ENCODE assay signal across 7 cellular contexts in the genomic region with DNA sequence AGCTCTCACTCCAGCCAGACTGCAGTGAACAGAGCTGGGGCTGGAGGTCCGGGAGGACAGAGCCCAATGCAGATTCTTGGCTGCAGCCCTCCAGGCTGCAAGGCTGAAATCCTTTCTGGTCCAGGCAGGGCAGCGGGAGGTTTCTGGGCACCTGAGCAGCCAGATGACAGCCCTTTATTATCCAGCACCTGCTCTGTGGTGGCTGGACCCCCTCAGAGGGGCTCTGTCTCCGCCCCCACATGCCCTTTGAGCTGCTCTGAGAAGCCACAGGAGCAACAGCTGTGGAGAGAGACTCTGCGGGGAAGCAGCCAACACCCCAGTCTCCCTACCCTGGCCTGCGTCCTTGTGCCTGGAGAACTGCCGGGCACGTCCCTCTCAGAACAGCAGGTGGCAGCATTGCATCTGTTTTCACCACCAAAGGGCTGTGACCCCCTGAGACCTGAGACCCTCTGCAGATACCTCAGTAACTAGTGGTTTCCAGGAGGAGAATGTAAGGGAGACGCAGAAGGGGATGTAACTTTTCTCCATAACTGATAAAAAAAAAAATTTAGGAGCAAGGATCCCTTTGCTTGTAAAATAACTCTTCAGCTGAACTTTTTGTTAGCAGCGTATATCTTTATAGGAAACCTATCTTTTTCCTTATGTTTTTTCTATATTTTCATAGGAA. TPM values are rescaled to one million over a fixed set of nuclear protein-coding genes. Genes with fewer than 3 reads are reported as not detected.
DNase-seq lines count a peak whose midpoint lies in the region; ATAC-seq, FAIRE-seq and TF ChIP-seq lines count a peak whose summit lies in the region.

No MANE protein-coding gene starts in this region.

- H3K27ac ChIP-seq in VCaP (no peak overlapping the region), breast epithelium (no peak overlapping the region), kidney (ENCODE audit: low read depth in 2 of 2, low read length in 2 of 2) (no peak overlapping the region)

- intact Hi-C loops in breast epithelium (cut with DNase I; ENCODE audit: low total_unique reads), result loop anchor here (5.0 to 10.0 kb wide), 3 partner anchors 62 to 814 kb away; a partner anchor contains a TSS
- intact Hi-C loops in kidney (cut with DNase I), result loop anchor here (5.0 kb wide), 1 partner anchor 154 kb away; no protein-coding TSS in a partner anchor

- H3K36me3 ChIP-seq in breast epithelium (no peaks in the 10 kb centered on the region), kidney (ENCODE audit: control insufficient read depth in 1 of 2, insufficient read depth in 2 of 2, low read length in 2 of 2) (no peaks in the 10 kb centered on the region)

- H3K9me3 ChIP-seq in breast epithelium (no peaks in the 10 kb centered on the region), kidney (ENCODE audit: control insufficient read depth in 1 of 2, low read length in 2 of 2) (no peaks in the 10 kb centered on the region)

- no peak overlapping the region for H3K4me3 ChIP-seq in breast epithelium
- H3K4me3 ChIP-seq in kidney (ENCODE audit: low read length in 2 of 2), result no peak overlapping the region

- ATAC-seq in HG02678 (IDR thresholded peaks at IDR 0.05; ENCODE audit: unreplicated experiment), result no peak

- TF ChIP-seq POLR2A in GM12892 (IDR thresholded peaks at IDR 0.05; ENCODE audit: low read depth, low read length) (no peak), breast epithelium (IDR thresholded peaks at IDR 0.05) (no peak)

- H3K27me3 ChIP-seq in breast epithelium, result no peaks in the 10 kb centered on the region

- no peaks in the 10 kb centered on the region for H3K4me1 ChIP-seq in breast epithelium
- peaks cover 3 to 20% of the 10 kb centered on the region in 2 donors for H3K4me1 ChIP-seq in kidney (ENCODE audit: control insufficient read depth in 1 of 2, insufficient read depth in 1 of 2, low read depth in 1 of 2, low read length in 2 of 2)

- FAIRE-seq in GM12892 (lab: Jason Lieb, UNC) (peak; percentile 86), kidney (lab: Jason Lieb, UNC) (no peak)

- H3K9ac ChIP-seq in kidney (ENCODE audit: low read length in 2 of 2), result no peak overlapping the region

- TF ChIP-seq CTCF in VCaP (conservative IDR thresholded peaks at IDR 0.05), result peak; percentile 77
- TF ChIP-seq CTCF in breast epithelium (IDR thresholded peaks at IDR 0.05), result peak; percentile 64 to 86 (median 84)
- TF ChIP-seq CTCF in kidney (IDR thresholded peaks at IDR 0.05; ENCODE audit: borderline replicate concordance, extremely low read depth, insufficient read depth), result peak; percentile 91

- DNase-seq in GM12892 (ENCODE audit: insufficient read length) (peak; percentile 76), NCI-H2171 (lab: John Stamatoyannopoulos, UW) (peak; percentile 72), breast epithelium (ENCODE audit: low spot score in 2 of 2) (peak; percentile 59 to 65), kidney (peak; percentile 86)
- DNase-seq in stimulated activated CD4-positive, alpha-beta T cell treated with anti-CD3 and anti-CD28 coated beads, Interleukin-1b, Interleukin-23, amount 100 ng/mL, for 48 hours, result peak; percentile 65

RNA-seq across cellular contexts. Expression of a gene that starts 3.7 kb away (rescaled TPM):
- polyA plus RNA-seq in GM12892 (2012; ENCODE audit: missing spikeins), result 26.4 TPM
- total RNA-seq in breast epithelium (10 to 100 TPM; 51.8 to 55.5 (median 53.7) TPM), kidney (87.5 TPM)
- 64.0 TPM for polyA plus RNA-seq in kidney (ENCODE audit: insufficient read depth, low read depth, low replicate concordance)

RNA-seq across cellular contexts. Expression of a gene that starts 32.5 kb away (rescaled TPM):
- 0.34 TPM for polyA plus RNA-seq in GM12892 (2012; ENCODE audit: missing spikeins)
- total RNA-seq in breast epithelium (1 to 10 TPM in 2 of 3 donors, under 1 TPM in 1; 0.48 to 3.2 (median 1.6) TPM), kidney (6.0 TPM)
- 4.6 TPM for polyA plus RNA-seq in kidney (ENCODE audit: insufficient read depth, low read depth, low replicate concordance)

RNA-seq across cellular contexts. Expression of a gene that starts 44.1 kb away (rescaled TPM):
- 65.0 TPM for polyA plus RNA-seq in GM12892 (2012; ENCODE audit: missing spikeins)
- total RNA-seq in breast epithelium, result 10 to 100 TPM; 50.1 to 84.2 (median 66.3) TPM
- 104 TPM for total RNA-seq in kidney
- 33.7 TPM for polyA plus RNA-seq in kidney (ENCODE audit: insufficient read depth, low read depth, low replicate concordance)

RNA-seq across cellular contexts. Expression of a gene that starts 54.3 kb away (rescaled TPM):
- 96.1 TPM for polyA plus RNA-seq in GM12892 (2012; ENCODE audit: missing spikeins)
- total RNA-seq in breast epithelium (10 to 100 TPM; 69.7 to 73.7 (median 70.4) TPM), kidney (88.1 TPM)
- polyA plus RNA-seq in kidney (ENCODE audit: insufficient read depth, low read depth, low replicate concordance), result 141 TPM

RNA-seq across cellular contexts. Expression of a gene that starts 57.0 kb away (rescaled TPM):
- 19.2 TPM for polyA plus RNA-seq in GM12892 (2012; ENCODE audit: missing spikeins)
- 10 to 100 TPM; 21.6 to 33.8 (median 22.5) TPM for total RNA-seq in breast epithelium
- total RNA-seq in kidney, result 26.8 TPM
- polyA plus RNA-seq in kidney (ENCODE audit: insufficient read depth, low read depth, low replicate concordance), result 21.2 TPM
